In the genomic region with DNA sequence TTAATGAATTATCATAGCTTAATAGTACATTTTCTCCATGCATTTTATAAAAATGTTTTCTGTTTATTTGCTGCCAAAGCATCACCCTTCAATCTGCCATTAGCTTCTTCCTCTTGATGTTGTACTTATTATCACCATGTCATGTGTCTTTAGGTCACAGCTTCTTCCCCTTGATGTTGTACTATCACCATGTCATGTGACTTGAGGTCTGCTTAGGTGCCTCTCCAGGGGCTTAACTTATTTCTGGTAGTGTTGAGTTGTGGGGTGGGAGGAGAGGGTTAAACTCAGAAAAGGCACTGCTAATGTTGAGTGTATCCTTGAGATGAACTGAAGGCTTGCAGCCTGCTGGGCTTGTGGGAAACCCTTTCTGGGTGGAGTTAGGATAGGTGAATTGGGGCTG, we compare ENCODE assay signal across 1 cellular context.
TF ChIP-seq lines count a peak whose summit lies in the region.

No MANE protein-coding gene starts in this region.

TF ChIP-seq in K562, 482 proteins besides CTCF, POLR2A, EP300 and RAD21:
- TF ChIP-seq, protein P1, sequence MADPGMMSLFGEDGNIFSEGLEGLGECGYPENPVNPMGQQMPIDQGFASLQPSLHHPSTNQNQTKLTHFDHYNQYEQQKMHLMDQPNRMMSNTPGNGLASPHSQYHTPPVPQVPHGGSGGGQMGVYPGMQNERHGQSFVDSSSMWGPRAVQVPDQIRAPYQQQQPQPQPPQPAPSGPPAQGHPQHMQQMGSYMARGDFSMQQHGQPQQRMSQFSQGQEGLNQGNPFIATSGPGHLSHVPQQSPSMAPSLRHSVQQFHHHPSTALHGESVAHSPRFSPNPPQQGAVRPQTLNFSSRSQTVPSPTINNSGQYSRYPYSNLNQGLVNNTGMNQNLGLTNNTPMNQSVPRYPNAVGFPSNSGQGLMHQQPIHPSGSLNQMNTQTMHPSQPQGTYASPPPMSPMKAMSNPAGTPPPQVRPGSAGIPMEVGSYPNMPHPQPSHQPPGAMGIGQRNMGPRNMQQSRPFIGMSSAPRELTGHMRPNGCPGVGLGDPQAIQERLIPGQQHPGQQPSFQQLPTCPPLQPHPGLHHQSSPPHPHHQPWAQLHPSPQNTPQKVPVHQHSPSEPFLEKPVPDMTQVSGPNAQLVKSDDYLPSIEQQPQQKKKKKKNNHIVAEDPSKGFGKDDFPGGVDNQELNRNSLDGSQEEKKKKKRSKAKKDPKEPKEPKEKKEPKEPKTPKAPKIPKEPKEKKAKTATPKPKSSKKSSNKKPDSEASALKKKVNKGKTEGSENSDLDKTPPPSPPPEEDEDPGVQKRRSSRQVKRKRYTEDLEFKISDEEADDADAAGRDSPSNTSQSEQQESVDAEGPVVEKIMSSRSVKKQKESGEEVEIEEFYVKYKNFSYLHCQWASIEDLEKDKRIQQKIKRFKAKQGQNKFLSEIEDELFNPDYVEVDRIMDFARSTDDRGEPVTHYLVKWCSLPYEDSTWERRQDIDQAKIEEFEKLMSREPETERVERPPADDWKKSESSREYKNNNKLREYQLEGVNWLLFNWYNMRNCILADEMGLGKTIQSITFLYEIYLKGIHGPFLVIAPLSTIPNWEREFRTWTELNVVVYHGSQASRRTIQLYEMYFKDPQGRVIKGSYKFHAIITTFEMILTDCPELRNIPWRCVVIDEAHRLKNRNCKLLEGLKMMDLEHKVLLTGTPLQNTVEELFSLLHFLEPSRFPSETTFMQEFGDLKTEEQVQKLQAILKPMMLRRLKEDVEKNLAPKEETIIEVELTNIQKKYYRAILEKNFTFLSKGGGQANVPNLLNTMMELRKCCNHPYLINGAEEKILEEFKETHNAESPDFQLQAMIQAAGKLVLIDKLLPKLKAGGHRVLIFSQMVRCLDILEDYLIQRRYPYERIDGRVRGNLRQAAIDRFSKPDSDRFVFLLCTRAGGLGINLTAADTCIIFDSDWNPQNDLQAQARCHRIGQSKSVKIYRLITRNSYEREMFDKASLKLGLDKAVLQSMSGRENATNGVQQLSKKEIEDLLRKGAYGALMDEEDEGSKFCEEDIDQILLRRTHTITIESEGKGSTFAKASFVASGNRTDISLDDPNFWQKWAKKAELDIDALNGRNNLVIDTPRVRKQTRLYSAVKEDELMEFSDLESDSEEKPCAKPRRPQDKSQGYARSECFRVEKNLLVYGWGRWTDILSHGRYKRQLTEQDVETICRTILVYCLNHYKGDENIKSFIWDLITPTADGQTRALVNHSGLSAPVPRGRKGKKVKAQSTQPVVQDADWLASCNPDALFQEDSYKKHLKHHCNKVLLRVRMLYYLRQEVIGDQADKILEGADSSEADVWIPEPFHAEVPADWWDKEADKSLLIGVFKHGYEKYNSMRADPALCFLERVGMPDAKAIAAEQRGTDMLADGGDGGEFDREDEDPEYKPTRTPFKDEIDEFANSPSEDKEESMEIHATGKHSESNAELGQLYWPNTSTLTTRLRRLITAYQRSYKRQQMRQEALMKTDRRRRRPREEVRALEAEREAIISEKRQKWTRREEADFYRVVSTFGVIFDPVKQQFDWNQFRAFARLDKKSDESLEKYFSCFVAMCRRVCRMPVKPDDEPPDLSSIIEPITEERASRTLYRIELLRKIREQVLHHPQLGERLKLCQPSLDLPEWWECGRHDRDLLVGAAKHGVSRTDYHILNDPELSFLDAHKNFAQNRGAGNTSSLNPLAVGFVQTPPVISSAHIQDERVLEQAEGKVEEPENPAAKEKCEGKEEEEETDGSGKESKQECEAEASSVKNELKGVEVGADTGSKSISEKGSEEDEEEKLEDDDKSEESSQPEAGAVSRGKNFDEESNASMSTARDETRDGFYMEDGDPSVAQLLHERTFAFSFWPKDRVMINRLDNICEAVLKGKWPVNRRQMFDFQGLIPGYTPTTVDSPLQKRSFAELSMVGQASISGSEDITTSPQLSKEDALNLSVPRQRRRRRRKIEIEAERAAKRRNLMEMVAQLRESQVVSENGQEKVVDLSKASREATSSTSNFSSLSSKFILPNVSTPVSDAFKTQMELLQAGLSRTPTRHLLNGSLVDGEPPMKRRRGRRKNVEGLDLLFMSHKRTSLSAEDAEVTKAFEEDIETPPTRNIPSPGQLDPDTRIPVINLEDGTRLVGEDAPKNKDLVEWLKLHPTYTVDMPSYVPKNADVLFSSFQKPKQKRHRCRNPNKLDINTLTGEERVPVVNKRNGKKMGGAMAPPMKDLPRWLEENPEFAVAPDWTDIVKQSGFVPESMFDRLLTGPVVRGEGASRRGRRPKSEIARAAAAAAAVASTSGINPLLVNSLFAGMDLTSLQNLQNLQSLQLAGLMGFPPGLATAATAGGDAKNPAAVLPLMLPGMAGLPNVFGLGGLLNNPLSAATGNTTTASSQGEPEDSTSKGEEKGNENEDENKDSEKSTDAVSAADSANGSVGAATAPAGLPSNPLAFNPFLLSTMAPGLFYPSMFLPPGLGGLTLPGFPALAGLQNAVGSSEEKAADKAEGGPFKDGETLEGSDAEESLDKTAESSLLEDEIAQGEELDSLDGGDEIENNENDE (IDR thresholded peaks at IDR 0.05; ENCODE audit: low read depth, low read length) = no peak
- no peak for TF ChIP-seq PTRF (tag; IDR thresholded peaks at IDR 0.05)
- no peak for TF ChIP-seq CREM (IDR thresholded peaks at IDR 0.05; ENCODE audit: low read depth)
- no peak for TF ChIP-seq ZNF197 (CRISPR knock-in tag; IDR thresholded peaks at IDR 0.05; ENCODE audit: low read depth)
- TF ChIP-seq NCOA4 (IDR thresholded peaks at IDR 0.05; ENCODE audit: partially characterized antibody) = no peak
- no peak for TF ChIP-seq SREBF1 (IDR thresholded peaks at IDR 0.05; ENCODE audit: borderline replicate concordance, low read depth, low read length)
- no peak for TF ChIP-seq CHD1 (IDR thresholded peaks at IDR 0.05; ENCODE audit: low read length)
- TF ChIP-seq ARHGAP35 (IDR thresholded peaks at IDR 0.05; ENCODE audit: partially characterized antibody) = no peak
- no peak for TF ChIP-seq FOSL1 (tag; conservative IDR thresholded peaks at IDR 0.05)
- TF ChIP-seq ZNF253 (CRISPR knock-in tag; conservative IDR thresholded peaks at IDR 0.05) = no peak
- TF ChIP-seq ZKSCAN8 (CRISPR knock-in tag; IDR thresholded peaks at IDR 0.05) = no peak
- no peak for TF ChIP-seq RBM34 (IDR thresholded peaks at IDR 0.05; ENCODE audit: borderline replicate concordance, insufficient read depth, low read length)
- TF ChIP-seq, protein P2, sequence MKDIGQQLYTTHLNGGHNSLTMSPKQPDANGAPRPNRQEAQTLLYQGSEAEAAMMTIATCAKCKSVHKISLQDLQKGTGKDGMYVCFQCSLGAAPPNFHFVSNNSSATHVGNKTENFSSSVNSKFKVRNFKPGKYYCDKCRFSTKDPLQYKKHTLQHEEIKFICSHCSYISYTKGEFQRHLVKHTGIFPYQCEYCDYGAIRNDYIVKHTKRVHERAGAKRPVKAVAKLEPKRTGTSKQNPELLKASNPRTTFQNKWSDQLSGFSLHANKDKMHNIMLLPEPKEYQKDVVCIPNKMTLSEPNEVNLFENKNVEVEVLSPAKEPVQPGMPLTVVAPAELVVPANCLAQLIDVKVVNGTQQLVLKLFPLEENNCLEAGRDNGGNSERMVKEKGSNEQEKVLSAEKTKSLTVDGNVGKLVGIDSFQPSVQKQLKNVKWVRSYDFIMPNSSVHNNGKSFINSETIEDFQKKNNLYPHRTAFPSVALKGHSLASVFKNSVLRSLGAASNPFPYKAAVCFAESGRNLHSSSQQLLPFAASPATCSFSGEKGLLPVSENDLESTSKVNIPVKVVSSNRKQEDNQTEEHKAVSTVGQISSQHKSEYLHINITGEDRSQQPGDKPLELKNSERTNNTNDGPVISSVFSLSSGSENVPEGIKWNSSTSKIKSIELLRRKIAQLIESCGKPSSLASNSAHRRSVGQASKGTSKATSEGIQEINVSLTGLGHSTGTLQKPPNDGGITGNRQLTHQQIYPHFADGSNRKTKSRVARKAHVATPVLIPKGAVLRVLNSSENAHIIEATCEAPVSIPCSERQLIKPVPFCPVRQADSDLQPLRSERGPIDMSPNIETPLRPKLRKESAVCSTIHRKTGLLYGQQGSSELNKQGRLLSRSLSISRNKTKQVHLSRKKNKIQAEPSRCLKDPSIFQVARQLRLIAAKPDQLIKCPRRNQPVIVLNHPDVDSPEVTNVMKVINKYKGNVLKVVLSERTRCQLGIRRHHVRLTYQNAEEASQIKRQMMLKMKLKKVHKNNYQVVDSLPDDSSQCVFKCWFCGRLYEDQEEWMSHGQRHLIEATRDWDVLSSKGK (CRISPR knock-in tag; IDR thresholded peaks at IDR 0.05) = no peak
- peak; percentile 23; the same call in 1 of the 2 replicates for TF ChIP-seq RAD51 (IDR thresholded peaks at IDR 0.05; ENCODE audit: borderline replicate concordance, low read depth)
- TF ChIP-seq KDM4B (IDR thresholded peaks at IDR 0.05; ENCODE audit: borderline replicate concordance in 2 of 2, low read depth in 1 of 2) = no peak
- 0 out of 2 replicates have a peak, but pooled peaks have one; percentile 32 for TF ChIP-seq TOE1 (IDR thresholded peaks at IDR 0.05; ENCODE audit: borderline replicate concordance)
- TF ChIP-seq TOE1 (CRISPR knock-in tag; IDR thresholded peaks at IDR 0.05; ENCODE audit: borderline replicate concordance, low read depth) = no peak
- TF ChIP-seq TEAD4 (IDR thresholded peaks at IDR 0.05; ENCODE audit: low read length) = no peak
- no peak for TF ChIP-seq TEAD4 (CRISPR knock-in tag; IDR thresholded peaks at IDR 0.05; ENCODE audit: borderline replicate concordance)
- TF ChIP-seq ZFX (CRISPR knock-in tag; IDR thresholded peaks at IDR 0.05) = no peak
- TF ChIP-seq, protein P3, sequence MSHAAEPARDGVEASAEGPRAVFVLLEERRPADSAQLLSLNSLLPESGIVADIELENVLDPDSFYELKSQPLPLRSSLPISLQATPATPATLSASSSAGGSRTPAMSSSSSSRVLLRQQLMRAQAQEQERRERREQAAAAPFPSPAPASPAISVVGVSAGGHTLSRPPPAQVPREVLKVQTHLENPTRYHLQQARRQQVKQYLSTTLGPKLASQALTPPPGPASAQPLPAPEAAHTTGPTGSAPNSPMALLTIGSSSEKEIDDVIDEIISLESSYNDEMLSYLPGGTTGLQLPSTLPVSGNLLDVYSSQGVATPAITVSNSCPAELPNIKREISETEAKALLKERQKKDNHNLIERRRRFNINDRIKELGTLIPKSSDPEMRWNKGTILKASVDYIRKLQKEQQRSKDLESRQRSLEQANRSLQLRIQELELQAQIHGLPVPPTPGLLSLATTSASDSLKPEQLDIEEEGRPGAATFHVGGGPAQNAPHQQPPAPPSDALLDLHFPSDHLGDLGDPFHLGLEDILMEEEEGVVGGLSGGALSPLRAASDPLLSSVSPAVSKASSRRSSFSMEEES (CRISPR knock-in tag; IDR thresholded peaks at IDR 0.05) = peak; percentile 88
- TF ChIP-seq FUS (optimal IDR thresholded peaks at IDR 0.05; ENCODE audit: low read depth, low read length) = no peak
- TF ChIP-seq, protein P4, sequence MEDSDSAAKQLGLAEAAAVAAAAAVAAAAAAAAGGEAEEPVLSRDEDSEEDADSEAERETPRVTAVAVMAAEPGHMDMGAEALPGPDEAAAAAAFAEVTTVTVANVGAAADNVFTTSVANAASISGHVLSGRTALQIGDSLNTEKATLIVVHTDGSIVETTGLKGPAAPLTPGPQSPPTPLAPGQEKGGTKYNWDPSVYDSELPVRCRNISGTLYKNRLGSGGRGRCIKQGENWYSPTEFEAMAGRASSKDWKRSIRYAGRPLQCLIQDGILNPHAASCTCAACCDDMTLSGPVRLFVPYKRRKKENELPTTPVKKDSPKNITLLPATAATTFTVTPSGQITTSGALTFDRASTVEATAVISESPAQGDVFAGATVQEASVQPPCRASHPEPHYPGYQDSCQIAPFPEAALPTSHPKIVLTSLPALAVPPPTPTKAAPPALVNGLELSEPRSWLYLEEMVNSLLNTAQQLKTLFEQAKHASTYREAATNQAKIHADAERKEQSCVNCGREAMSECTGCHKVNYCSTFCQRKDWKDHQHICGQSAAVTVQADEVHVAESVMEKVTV (CRISPR knock-in tag; IDR thresholded peaks at IDR 0.05) = no peak
- no peak for TF ChIP-seq TCF3 (CRISPR knock-in tag; IDR thresholded peaks at IDR 0.05)
TF ChIP-seq in K562: peak in this region for 3.
